ENCODE assay signal across 8 cellular contexts in genomic region chr6:150142304-150142656, GRCh38. TPM values are rescaled to one million over a fixed set of nuclear protein-coding genes. Genes with fewer than 3 reads are reported as not detected.
A peak's percentile ranks its signal among the peaks of the same experiment; 100 is the strongest.
DNase-seq lines count a peak whose midpoint lies in the region; ATAC-seq, FAIRE-seq and TF ChIP-seq lines count a peak whose summit lies in the region.

No MANE protein-coding gene starts in this region.

- peak overlapping the region in 5 of 12 donors; percentile 55 to 85 (median 82) for H3K27ac ChIP-seq in heart left ventricle
- H3K27ac ChIP-seq in gastrocnemius medialis = peak overlapping the region; percentile 69 to 83 (median 76)

- ATAC-seq in activated B cell treated with CpG ODN at 0.5 μM for 24 hours (ENCODE audit: low read depth) = no peak
- ATAC-seq in heart left ventricle = peak in 3 of 4 donors; percentile 33 to 43 (median 43)
- ATAC-seq in gastrocnemius medialis = peak; percentile 18 to 32
- no peak for ATAC-seq in HG03439 (IDR thresholded peaks at IDR 0.05; ENCODE audit: unreplicated experiment)

- TF ChIP-seq CTCF in activated B cell treated with CpG ODN at 0.5 μM for 24 hours (IDR thresholded peaks at IDR 0.05) (no peak), heart left ventricle (IDR thresholded peaks at IDR 0.05) (no peak), gastrocnemius medialis (IDR thresholded peaks at IDR 0.05 in 4 of 5, conservative IDR thresholded peaks at IDR 0.05 in 1 of 5) (no peak)

- TF ChIP-seq POLR2A in heart left ventricle (IDR thresholded peaks at IDR 0.05) = no peak
- no peak for TF ChIP-seq POLR2A in gastrocnemius medialis (IDR thresholded peaks at IDR 0.05)

- H3K4me1 Mint-ChIP-seq in activated CD4-positive, alpha-beta T cell treated with anti-CD3 and anti-CD28 coated beads, Interleukin-2, amount 10 ng/mL, durations not matched to agents 24 days and 14 days = peaks cover 6% of the 10 kb centered on the region
- peaks cover 27% of the 10 kb centered on the region for H3K4me1 Mint-ChIP-seq in activated B cell treated with CpG ODN at 0.5 μM for 24 hours

- peak overlapping the region; percentile 12 to 74 (median 62) for H3K4me3 ChIP-seq in heart left ventricle
- H3K4me3 ChIP-seq in gastrocnemius medialis = peak overlapping the region; percentile 64 to 71 (median 67)

- peak overlapping the region; percentile 20 for H3K27ac Mint-ChIP-seq in activated CD4-positive, alpha-beta T cell treated with anti-CD3 and anti-CD28 coated beads, Interleukin-2, amount 10 ng/mL, durations not matched to agents 24 days and 14 days
- no peak overlapping the region for H3K27ac Mint-ChIP-seq in activated B cell treated with CpG ODN at 0.5 μM for 24 hours

- POLR2A ChIA-PET in activated B cell treated with CpG ODN at 0.5 μM for 24 hours (lab: Charles Lee) = no interaction called here

- H3K9me3 ChIP-seq in heart left ventricle (peaks cover 0 to 5% (median 0%) of the 10 kb centered on the region in 12 donors), gastrocnemius medialis (no peaks in the 10 kb centered on the region)

- no peak for FAIRE-seq in frontal cortex (lab: Jason Lieb, UNC)

- H3K27me3 ChIP-seq in heart left ventricle (peaks cover 4 to 69% (median 21%) of the 10 kb centered on the region in 9 donors), gastrocnemius medialis (peaks cover 0 to 15% (median 5%) of the 10 kb centered on the region in 3 donors)

- H3K4me1 ChIP-seq in heart left ventricle (peaks cover 0 to 39% (median 6%) of the 10 kb centered on the region in 12 donors), gastrocnemius medialis (peaks cover 25 to 35% of the 10 kb centered on the region in 2 donors)

- H3K36me3 Mint-ChIP-seq in activated CD4-positive, alpha-beta T cell treated with anti-CD3 and anti-CD28 coated beads, Interleukin-2, amount 10 ng/mL, durations not matched to agents 24 days and 14 days (ENCODE audit: low read depth) = no peaks in the 10 kb centered on the region
- no peaks in the 10 kb centered on the region for H3K36me3 Mint-ChIP-seq in activated B cell treated with CpG ODN at 0.5 μM for 24 hours (ENCODE audit: low read depth)

- 3 to 5% (median 4%) methylated on average over 18 to 19 of the region's 19 CpGs for WGBS in heart left ventricle, 4 donors

- peak overlapping the region; percentile 62 for H3K4me3 Mint-ChIP-seq in activated CD4-positive, alpha-beta T cell treated with anti-CD3 and anti-CD28 coated beads, Interleukin-2, amount 10 ng/mL, durations not matched to agents 24 days and 14 days
- H3K4me3 Mint-ChIP-seq in activated B cell treated with CpG ODN at 0.5 μM for 24 hours = peak overlapping the region; percentile 65

- CTCF ChIA-PET in activated B cell treated with CpG ODN at 0.5 μM for 24 hours (lab: Charles Lee) = no interaction called here

- H3K9me3 Mint-ChIP-seq in activated CD4-positive, alpha-beta T cell treated with anti-CD3 and anti-CD28 coated beads, Interleukin-2, amount 10 ng/mL, durations not matched to agents 24 days and 14 days = peaks cover 6% of the 10 kb centered on the region
- H3K9me3 Mint-ChIP-seq in activated B cell treated with CpG ODN at 0.5 μM for 24 hours = peaks cover 11% of the 10 kb centered on the region

- H3K27me3 Mint-ChIP-seq in activated CD4-positive, alpha-beta T cell treated with anti-CD3 and anti-CD28 coated beads, Interleukin-2, amount 10 ng/mL, durations not matched to agents 24 days and 14 days = peaks cover 74% of the 10 kb centered on the region
- H3K27me3 Mint-ChIP-seq in activated B cell treated with CpG ODN at 0.5 μM for 24 hours = peaks cover 52% of the 10 kb centered on the region

- no peak for DNase-seq in activated CD4-positive, alpha-beta T cell treated with anti-CD3 and anti-CD28 coated beads, Interleukin-2, amount 10 ng/mL, durations not matched to agents 24 days and 14 days
- no peak for DNase-seq in activated CD4-positive, alpha-beta T cell treated with anti-CD3 and anti-CD28 coated beads, Interleukin-2, amount 50 U/mL, for 1 hour
- DNase-seq in activated B cell treated with CpG ODN at 0.5 μM for 24 hours (no peak), heart left ventricle (peak in 1 of 5 donors; percentile 25), gastrocnemius medialis (no peak), islet precursor cell (no peak), frontal cortex (ENCODE audit: low spot score in 2 of 2) (no peak)

- H3K36me3 ChIP-seq in heart left ventricle = no peaks in the 10 kb centered on the region
- H3K36me3 ChIP-seq in gastrocnemius medialis = no peaks in the 10 kb centered on the region

- intact Hi-C loops in activated CD4-positive, alpha-beta T cell treated with anti-CD3 and anti-CD28 coated beads, Interleukin-2, amount 10 ng/mL, durations not matched to agents 24 days and 14 days (cut with micrococcal nuclease) = no loop called here
- intact Hi-C loops in activated B cell treated with CpG ODN at 0.5 μM for 24 hours (cut with micrococcal nuclease) = loop anchor here (5.0 kb wide), 1 partner anchor 255 kb away; no protein-coding TSS in a partner anchor
- intact Hi-C loops in heart left ventricle (cut with DNase I) = loop anchor here in 7 of 10 donors (2.0 to 10.0 kb wide), 10 partner anchors 35 to 185 kb away; no protein-coding TSS in a partner anchor
- intact Hi-C loops in gastrocnemius medialis (cut with DNase I; ENCODE audit: low total_unique reads) = loop anchor here (5.0 kb wide), 2 partner anchors 60 to 180 kb away; no protein-coding TSS in a partner anchor

- in situ Hi-C loops in gastrocnemius medialis (cut with MboI; ENCODE audit: low sequenced_read_pairs in 4 of 4) = no loop called here

RNA-seq across cellular contexts. Expression of gene PPP1R14C, which starts 0.6 kb away (rescaled TPM):
- total RNA-seq in activated CD4-positive, alpha-beta T cell treated with anti-CD3 and anti-CD28 coated beads, Interleukin-2, amount 10 ng/mL, durations not matched to agents 24 days and 14 days = 0.19 and 0.21 TPM in 2 replicates
- total RNA-seq in activated B cell treated with CpG ODN at 0.5 μM for 24 hours = 0.11 and 0.32 TPM in 2 replicates
- total RNA-seq in heart left ventricle = 100 to 1,000 TPM in 2 of 9 donors, 10 to 100 TPM in 7; 62.3 to 143 (median 83.0) TPM
- 10 to 100 TPM; 41.1 to 64.6 TPM for polyA plus RNA-seq in heart left ventricle
- total RNA-seq in gastrocnemius medialis = 10 to 100 TPM; 14.9 to 37.0 (median 21.7) TPM
- total RNA-seq in frontal cortex = 59.1 TPM

Comparison
In these comparisons a context has a peak if more than half of its experiments do, and no peak if none do; other contexts are left out.
1. ATAC-seq: peak in heart left ventricle (3 of 4) and gastrocnemius medialis (2 of 2); none in activated B cell treated with CpG ODN at 0.5 μM for 24 hours (single experiment) and HG03439 (single experiment).
2. RNA of gene PPP1R14C, which starts 0.6 kb away (total RNA-seq): 62.3 to 143 TPM in heart left ventricle, 59.1 TPM in frontal cortex (single experiment) and 14.9 to 37.0 TPM in gastrocnemius medialis; 0.19 to 0.21 TPM in activated CD4-positive, alpha-beta T cell treated with anti-CD3 and anti-CD28 coated beads, Interleukin-2, amount 10 ng/mL, durations not matched to agents 24 days and 14 days and 0.11 to 0.32 TPM in activated B cell treated with CpG ODN at 0.5 μM for 24 hours; every median in the first group is over 10 times any median in the second.